In the genomic region with DNA sequence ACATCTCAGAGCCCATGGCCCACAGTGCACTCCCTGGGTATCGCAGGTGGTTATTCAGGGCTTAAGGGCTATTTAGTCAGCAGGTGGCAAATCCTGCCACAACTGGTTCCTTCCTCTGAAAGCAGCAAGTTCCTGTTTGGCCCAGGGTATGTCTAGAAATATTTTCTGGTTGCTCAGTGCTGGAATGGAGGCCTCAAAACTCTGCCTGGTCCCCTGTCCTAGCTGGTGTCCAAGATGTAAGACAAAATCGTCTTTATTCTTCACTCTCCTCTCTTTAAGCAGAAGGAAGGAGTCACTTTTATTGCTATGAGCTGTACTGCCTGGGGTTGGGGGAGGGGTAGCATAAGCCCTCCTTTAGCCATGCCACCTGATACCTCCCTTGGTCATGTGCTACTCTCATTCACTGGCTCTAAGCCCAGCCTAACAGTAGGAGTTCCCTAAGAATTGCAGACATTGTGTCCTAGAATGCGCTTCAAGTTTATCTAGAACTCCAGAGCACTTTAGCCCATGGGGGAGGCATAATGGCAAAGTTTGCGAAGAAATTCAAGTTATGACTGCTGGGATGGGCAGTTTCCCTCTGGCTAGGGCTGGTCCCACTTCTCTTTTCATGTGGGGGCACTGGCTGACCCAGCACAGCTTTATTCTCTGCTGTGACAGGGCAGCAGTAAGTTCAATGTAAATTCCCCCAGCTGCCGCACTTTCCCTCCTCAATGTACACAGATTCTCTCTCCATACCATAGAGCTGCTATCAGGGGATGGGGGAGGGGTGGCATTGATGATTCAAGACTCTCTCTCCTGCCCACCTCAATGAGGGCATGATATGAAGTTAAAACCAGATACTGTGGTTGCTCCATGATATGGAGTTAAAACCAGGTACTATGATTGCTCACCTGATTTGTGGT, we compare ENCODE assay signal across 10 cellular contexts. TPM values are rescaled to one million over a fixed set of nuclear protein-coding genes. Genes with fewer than 3 reads are reported as not detected.
DNase-seq lines count a peak whose midpoint lies in the region; ATAC-seq, FAIRE-seq and TF ChIP-seq lines count a peak whose summit lies in the region.
"Had no signal": no experiment of that assay in that cellular context is flagged by ENCODE, and none has a peak within 500 bp of the region (broad histone marks: within the 10 kb centered on the region; RNA-seq: fewer than 3 reads in every experiment).

No MANE protein-coding gene starts in this region.

- H3K4me1 ChIP-seq in small intestine (ENCODE audit: control insufficient read depth in 2 of 2, insufficient read depth in 1 of 2, low read depth in 1 of 2, low read length in 1 of 2), result no peaks in the 10 kb centered on the region
- no peaks in the 10 kb centered on the region for H3K4me1 ChIP-seq in transverse colon

- ATAC-seq in HG03280 (IDR thresholded peaks at IDR 0.05; ENCODE audit: unreplicated experiment), result no peak

- FAIRE-seq in small intestine (lab: Jason Lieb, UNC), result no peak

- 63 to 80% (median 64%) methylated on average over 5 of the region's 5 CpGs for WGBS in small intestine, 3 donors
- 64 to 70% methylated on average over 4 to 5 of the region's 5 CpGs for WGBS in transverse colon (ENCODE audit: low coverage in 1 of 2), 2 donors

- no peaks in the 10 kb centered on the region for H3K9me3 ChIP-seq in small intestine (ENCODE audit: control insufficient read depth, low read depth)
- peaks cover 3 to 7% of the 10 kb centered on the region in 2 donors for H3K9me3 ChIP-seq in transverse colon

- intact Hi-C loops in transverse colon (cut with DNase I; ENCODE audit: low total_unique reads), result no loop called here

- no peaks in the 10 kb centered on the region for H3K27me3 ChIP-seq in small intestine (ENCODE audit: control insufficient read depth in 2 of 2, insufficient read depth in 2 of 2, low read length in 2 of 2)
- no peaks in the 10 kb centered on the region for H3K27me3 ChIP-seq in transverse colon

- H3K4me3 ChIP-seq in small intestine (ENCODE audit: low read depth in 1 of 2, low read length in 2 of 2) (no peak overlapping the region), transverse colon (no peak overlapping the region)
- H3K4me3 ChIP-seq: coronary artery had no signal

- TF ChIP-seq CTCF in transverse colon (IDR thresholded peaks at IDR 0.05), result no peak

- TF ChIP-seq POLR2A in transverse colon (IDR thresholded peaks at IDR 0.05), result no peak

- H3K27ac ChIP-seq in small intestine (ENCODE audit: low read depth in 1 of 2, low read length in 1 of 2) (no peak overlapping the region), transverse colon (no peak overlapping the region)
- H3K27ac ChIP-seq: coronary artery had no signal

- no peak for TF ChIP-seq EP300 in transverse colon (IDR thresholded peaks at IDR 0.05; ENCODE audit: low read depth)

- in situ Hi-C loops in transverse colon (cut with MboI; ENCODE audit: low pct_ligation_motif_present in 1 of 4, low pct_unique_long_range_greater_than_20kb in 1 of 4, low sequenced_read_pairs in 3 of 4), result no loop called here

- DNase-seq in DMS53 (lab: John Stamatoyannopoulos, UW) (peak; percentile 96), MV-4-11 (lab: John Stamatoyannopoulos, UW) (peak; percentile 3), T1000 (lab: John Stamatoyannopoulos, UW) (peak; percentile 58), kidney tubule cell (ENCODE audit: low spot score) (peak; percentile 31), small intestine (no peak), transverse colon (no peak)
- no peak for DNase-seq in activated naive CD4-positive, alpha-beta T cell treated with anti-CD3 and anti-CD28 coated beads, Interleukin-2, amount 50 U/mL, for 16 hours
- DNase-seq: activated CD4-positive, alpha-beta T cell treated with anti-CD3 and anti-CD28 coated beads for 1 hour had no signal

- H3K36me3 ChIP-seq in small intestine (ENCODE audit: control insufficient read depth in 2 of 2, insufficient read depth in 2 of 2, low read length in 2 of 2) (no peaks in the 10 kb centered on the region), transverse colon (no peaks in the 10 kb centered on the region)

RNA-seq across cellular contexts. Expression of a gene that starts 27.1 kb away (rescaled TPM):
- polyA plus RNA-seq in small intestine, result 10 to 100 TPM in 1 of 3 donors, 1 to 10 TPM in 2; 9.2 to 10.1 (median 9.5) TPM
- 10 to 100 TPM in 3 of 4 donors, 1 to 10 TPM in 1; 7.5 to 19.9 (median 16.4) TPM for total RNA-seq in transverse colon

Comparison
In these comparisons a context has a peak if more than half of its experiments do, and no peak if none do; other contexts are left out.
1. DNase-seq: peak in DMS53 (single experiment), MV-4-11 (single experiment), T1000 (single experiment) and kidney tubule cell (single experiment); none in small intestine (single experiment), transverse colon (single experiment) and activated naive CD4-positive, alpha-beta T cell treated with anti-CD3 and anti-CD28 coated beads, Interleukin-2, amount 50 U/mL, for 16 hours (single experiment).